Comparison of ENCODE assay signal across 8 cellular contexts in the genomic region with DNA sequence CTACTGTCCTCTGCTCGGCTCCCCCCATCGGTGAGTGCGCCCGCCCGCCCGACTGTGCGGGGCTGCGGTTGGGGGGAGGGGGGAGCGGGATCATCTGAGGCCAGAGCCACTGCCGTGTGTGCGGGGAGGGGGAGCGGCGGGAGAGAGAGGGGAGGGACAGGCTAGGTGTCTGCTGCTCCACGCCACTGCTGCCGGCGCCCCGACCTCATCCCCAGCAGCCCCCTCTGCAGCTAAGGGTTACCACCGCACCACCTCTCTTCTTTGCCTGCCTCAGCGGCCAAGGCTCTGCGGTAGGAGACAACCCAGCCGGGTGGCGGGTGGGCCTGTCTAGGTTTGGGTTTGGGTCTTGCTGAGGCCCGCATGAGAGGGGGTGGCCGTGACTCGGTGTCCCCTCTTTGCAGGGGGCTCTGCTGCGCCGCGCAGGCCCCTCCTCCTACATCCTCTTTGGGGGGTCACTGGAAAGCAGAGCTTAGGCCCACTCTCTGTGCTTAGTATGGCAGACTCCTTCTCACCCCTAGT. TPM values are rescaled to one million over a fixed set of nuclear protein-coding genes. Genes with fewer than 3 reads are reported as not detected.
A peak's percentile ranks its signal among the peaks of the same experiment; 100 is the strongest.
DNase-seq lines count a peak whose midpoint lies in the region; ATAC-seq and TF ChIP-seq lines count a peak whose summit lies in the region.

No MANE protein-coding gene starts in this region.

- intact Hi-C loops in right cardiac atrium (cut with DNase I) (loop anchor here in 1 of 4 donors (5.0 kb wide), 1 partner anchor 34 kb away; no protein-coding TSS in a partner anchor), gastrocnemius medialis (cut with DNase I; ENCODE audit: low total_unique reads) (loop anchor here (5.0 kb wide), 1 partner anchor 44 kb away; no protein-coding TSS in a partner anchor)

- H3K27ac Mint-ChIP-seq in activated naive CD8-positive, alpha-beta T cell treated with anti-CD3 and anti-CD28 coated beads, Interleukin-2, amount 50 U/mL, for 24 hours: peak overlapping the region; percentile 87

- H3K4me1 ChIP-seq in right cardiac atrium (ENCODE audit: control insufficient read depth, insufficient read depth, low read length) (peaks cover 5% of the 10 kb centered on the region), gastrocnemius medialis (peaks cover 62 to 70% of the 10 kb centered on the region in 2 donors)

- in situ Hi-C loops in gastrocnemius medialis (cut with MboI; ENCODE audit: low sequenced_read_pairs in 4 of 4): no loop called here

- H3K4me3 ChIP-seq in GM12865 (ENCODE audit: low read depth, low read length) (peak overlapping the region; percentile 70), right cardiac atrium (ENCODE audit: low read length) (peak overlapping the region; percentile 77), gastrocnemius medialis (peak overlapping the region; percentile 78 to 91 (median 85))

- H3K27me3 ChIP-seq in right cardiac atrium (ENCODE audit: control insufficient read depth, insufficient read depth) (no peaks in the 10 kb centered on the region), gastrocnemius medialis (no peaks in the 10 kb centered on the region)

- 2% methylated on average over 28 of the region's 28 CpGs for WGBS in right cardiac atrium

- TF ChIP-seq CTCF in GM12865 (IDR thresholded peaks at IDR 0.05; ENCODE audit: insufficient read depth, low read depth, low read length, missing control alignments): no peak
- no peak for TF ChIP-seq CTCF in gastrocnemius medialis (IDR thresholded peaks at IDR 0.05 in 4 of 5, conservative IDR thresholded peaks at IDR 0.05 in 1 of 5)

- H3K36me3 ChIP-seq in gastrocnemius medialis: no peaks in the 10 kb centered on the region

- H3K27ac ChIP-seq in right cardiac atrium (ENCODE audit: low read length): peak overlapping the region; percentile 51
- H3K27ac ChIP-seq in gastrocnemius medialis: peak overlapping the region; percentile 94 to 97 (median 95)

- DNase-seq in GM12865 (ENCODE audit: low read depth) (peak; percentile 21), NAMALWA (ENCODE audit: low spot score) (peak; percentile 53), right cardiac atrium (peak in 2 of 3 donors; percentile 63 to 69), gastrocnemius medialis (peak in 1 of 2 donors; percentile 19)
- peak; percentile 39 for DNase-seq in activated naive CD8-positive, alpha-beta T cell treated with anti-CD3 and anti-CD28 coated beads, Interleukin-2, amount 50 U/mL, for 24 hours

- peaks cover 3% of the 10 kb centered on the region for H3K36me3 Mint-ChIP-seq in activated naive CD8-positive, alpha-beta T cell treated with anti-CD3 and anti-CD28 coated beads, Interleukin-2, amount 50 U/mL, for 24 hours (ENCODE audit: low read depth)

- no peak for TF ChIP-seq POLR2A in gastrocnemius medialis (IDR thresholded peaks at IDR 0.05)

- ATAC-seq in activated naive CD8-positive, alpha-beta T cell treated with anti-CD3 and anti-CD28 coated beads, Interleukin-2, amount 50 U/mL, for 24 hours: peak; percentile 3
- peak; percentile 8 to 13 for ATAC-seq in right cardiac atrium
- ATAC-seq in gastrocnemius medialis: peak; percentile 1 to 5
- no peak for ATAC-seq in HG02973 (IDR thresholded peaks at IDR 0.05; ENCODE audit: unreplicated experiment)
- no peak for ATAC-seq in GM18519 (IDR thresholded peaks at IDR 0.05; ENCODE audit: low FRiP score, unreplicated experiment)
- no peak for ATAC-seq in HG03565 (IDR thresholded peaks at IDR 0.05; ENCODE audit: unreplicated experiment)

- H3K9me3 Mint-ChIP-seq in activated naive CD8-positive, alpha-beta T cell treated with anti-CD3 and anti-CD28 coated beads, Interleukin-2, amount 50 U/mL, for 24 hours: no peaks in the 10 kb centered on the region

- peaks cover 7% of the 10 kb centered on the region for H3K27me3 Mint-ChIP-seq in activated naive CD8-positive, alpha-beta T cell treated with anti-CD3 and anti-CD28 coated beads, Interleukin-2, amount 50 U/mL, for 24 hours

- peaks cover 77% of the 10 kb centered on the region for H3K4me1 Mint-ChIP-seq in activated naive CD8-positive, alpha-beta T cell treated with anti-CD3 and anti-CD28 coated beads, Interleukin-2, amount 50 U/mL, for 24 hours

- H3K9me3 ChIP-seq in right cardiac atrium (ENCODE audit: control insufficient read depth, low read length) (no peaks in the 10 kb centered on the region), gastrocnemius medialis (no peaks in the 10 kb centered on the region)

- peak overlapping the region; percentile 87 for H3K4me3 Mint-ChIP-seq in activated naive CD8-positive, alpha-beta T cell treated with anti-CD3 and anti-CD28 coated beads, Interleukin-2, amount 50 U/mL, for 24 hours

RNA-seq across cellular contexts. Expression of a gene that starts 0.7 kb away (rescaled TPM):
- total RNA-seq in right cardiac atrium: 10 to 100 TPM; 25.7 to 37.1 (median 32.9) TPM
- 6.1 TPM for polyA plus RNA-seq in right cardiac atrium
- 10 to 100 TPM; 13.6 to 20.6 (median 16.5) TPM for total RNA-seq in gastrocnemius medialis

RNA-seq across cellular contexts. Expression of a gene that starts 12.5 kb away (rescaled TPM):
- total RNA-seq in right cardiac atrium (10 to 100 TPM; 14.9 to 20.1 (median 16.9) TPM), gastrocnemius medialis (10 to 100 TPM in 1 of 4 donors, 1 to 10 TPM in 3; 6.7 to 13.1 (median 8.2) TPM)
- 9.8 TPM for polyA plus RNA-seq in right cardiac atrium

Comparison
In these comparisons a context has a peak if more than half of its experiments do, and no peak if none do; other contexts are left out.
1. ATAC-seq: peak in activated naive CD8-positive, alpha-beta T cell treated with anti-CD3 and anti-CD28 coated beads, Interleukin-2, amount 50 U/mL, for 24 hours (single experiment), right cardiac atrium (2 of 2) and gastrocnemius medialis (2 of 2); none in HG02973 (single experiment), GM18519 (single experiment) and HG03565 (single experiment).
2. Peak in every context shown above with its lines, with median percentiles within 50 percentile points of each other: H3K4me3 ChIP-seq.